ENCODE assay signal across 8 cellular contexts in the genomic region with DNA sequence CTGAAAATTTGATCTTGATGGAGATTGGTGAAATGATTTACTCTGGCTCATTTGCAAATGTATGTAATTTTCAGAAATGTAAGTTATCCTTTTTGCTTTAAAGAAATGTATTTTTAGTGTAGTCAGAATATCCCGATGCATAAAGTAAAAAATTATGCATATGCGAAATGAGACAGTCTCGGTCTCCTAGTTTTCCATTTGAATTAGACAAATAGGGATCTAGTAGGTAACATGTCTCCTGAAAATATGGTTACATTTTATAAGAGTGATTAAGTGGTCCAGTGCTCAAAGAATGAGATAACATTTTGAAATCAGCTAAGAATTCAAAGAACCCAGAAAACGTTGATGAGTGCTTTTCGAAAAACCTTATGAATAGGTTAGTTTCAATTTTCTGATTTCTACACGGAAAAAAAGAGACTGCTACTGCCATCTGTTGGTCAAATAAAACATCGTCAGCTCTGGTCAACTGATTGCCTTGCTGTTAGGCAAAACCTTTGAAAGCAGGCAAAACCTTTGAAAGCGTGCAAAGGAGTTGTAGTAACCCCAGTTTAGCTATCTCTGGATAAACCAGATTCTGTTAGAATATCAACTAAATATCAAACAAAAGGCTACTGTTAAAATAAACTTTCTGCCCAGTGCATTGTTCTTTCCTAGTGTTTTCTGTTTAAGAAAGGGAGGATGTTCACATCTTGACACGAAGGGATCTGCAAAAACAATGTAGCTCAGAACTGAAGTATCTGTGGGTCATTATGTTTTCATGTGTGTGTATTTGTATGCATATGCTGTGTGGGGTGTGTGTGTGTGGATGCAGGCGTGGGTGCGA. TPM values are rescaled to one million over a fixed set of nuclear protein-coding genes. Genes with fewer than 3 reads are reported as not detected.
DNase-seq lines count a peak whose midpoint lies in the region; ATAC-seq and TF ChIP-seq lines count a peak whose summit lies in the region.

No MANE protein-coding gene starts in this region.

- intact Hi-C loops in activated CD4-positive, alpha-beta T cell treated with anti-CD3 and anti-CD28 coated beads for 36 hours (cut with DNase I, micrococcal nuclease) = loop anchor here (1.0 to 10.0 kb wide), 5 partner anchors 198 to 466 kb away; no protein-coding TSS in a partner anchor
- intact Hi-C loops in sciatic nerve (cut with DNase I) = no loop called here

- no peak overlapping the region for H3K27ac Mint-ChIP-seq in activated CD4-positive, alpha-beta T cell treated with anti-CD3 and anti-CD28 coated beads for 36 hours

- H3K79me2 ChIP-seq in parathyroid adenoma = no peaks in the 10 kb centered on the region

- H2AFZ ChIP-seq in parathyroid adenoma = peak overlapping the region; percentile 67

- no peak overlapping the region for H3K9ac ChIP-seq in parathyroid adenoma

- H3K4me3 ChIP-seq in fibroblast of villous mesenchyme (ENCODE audit: low read depth, low read length) (peak overlapping the region; percentile 56), parathyroid adenoma (ENCODE audit: low read depth, low read length) (peak overlapping the region; percentile 66)

- peak; percentile 91 for ATAC-seq in GM18502 (IDR thresholded peaks at IDR 0.05; ENCODE audit: poor library complexity, unreplicated experiment)
- peak; percentile 89 for ATAC-seq in HG02852 (IDR thresholded peaks at IDR 0.05; ENCODE audit: unreplicated experiment)
- ATAC-seq in activated CD4-positive, alpha-beta T cell treated with anti-CD3 and anti-CD28 coated beads for 36 hours = peak; percentile 68
- ATAC-seq in sciatic nerve = no peak

- no peaks in the 10 kb centered on the region for H3K9me3 ChIP-seq in parathyroid adenoma (ENCODE audit: control insufficient read depth, low read length)

- H3K4me3 Mint-ChIP-seq in activated CD4-positive, alpha-beta T cell treated with anti-CD3 and anti-CD28 coated beads for 36 hours = no peak overlapping the region

- peak; percentile 70 for TF ChIP-seq CTCF in fibroblast of villous mesenchyme (IDR thresholded peaks at IDR 0.05; ENCODE audit: insufficient read depth, low read depth, low read length)
- peak; percentile 45 for TF ChIP-seq CTCF in parathyroid adenoma (IDR thresholded peaks at IDR 0.05)

- H3K27me3 Mint-ChIP-seq in activated CD4-positive, alpha-beta T cell treated with anti-CD3 and anti-CD28 coated beads for 36 hours = peaks cover 12% of the 10 kb centered on the region

- no peaks in the 10 kb centered on the region for H3K9me3 Mint-ChIP-seq in activated CD4-positive, alpha-beta T cell treated with anti-CD3 and anti-CD28 coated beads for 36 hours (ENCODE audit: low read depth)

- H3K36me3 Mint-ChIP-seq in activated CD4-positive, alpha-beta T cell treated with anti-CD3 and anti-CD28 coated beads for 36 hours (ENCODE audit: low read depth) = no peaks in the 10 kb centered on the region

- no peaks in the 10 kb centered on the region for H3K36me3 ChIP-seq in parathyroid adenoma (ENCODE audit: control insufficient read depth, insufficient read depth, low read length)

- H3K27me3 ChIP-seq in parathyroid adenoma (ENCODE audit: control insufficient read depth, insufficient read depth, low read length) = no peaks in the 10 kb centered on the region

- DNase-seq in CD1c-positive myeloid dendritic cell (ENCODE audit: extremely low spot score) (peak; percentile 52), NCI-H146 (lab: John Stamatoyannopoulos, UW) (peak; percentile 62), fibroblast of villous mesenchyme (ENCODE audit: low read depth) (peak; percentile 61), sciatic nerve (ENCODE audit: low spot score) (no peak)
- peak; percentile 43 for DNase-seq in activated CD4-positive, alpha-beta T cell treated with anti-CD3 and anti-CD28 coated beads for 36 hours

- H3K4me1 ChIP-seq in parathyroid adenoma = no peaks in the 10 kb centered on the region

- H3K27ac ChIP-seq in parathyroid adenoma = no peak overlapping the region

- peak overlapping the region; percentile 94 for H3K4me2 ChIP-seq in parathyroid adenoma (ENCODE audit: low read length)

- peaks cover 3% of the 10 kb centered on the region for H3K4me1 Mint-ChIP-seq in activated CD4-positive, alpha-beta T cell treated with anti-CD3 and anti-CD28 coated beads for 36 hours

- CTCF ChIA-PET in activated CD4-positive, alpha-beta T cell treated with anti-CD3 and anti-CD28 coated beads for 36 hours (lab: Charles Lee) = interaction anchor here (0.8 to 1.7 kb wide), 9 partner anchors 10 to 466 kb away, joined by 3 to 17 read pairs (median 4); a partner anchor contains a TSS

- POLR2A ChIA-PET in activated CD4-positive, alpha-beta T cell treated with anti-CD3 and anti-CD28 coated beads for 36 hours (lab: Charles Lee) = no interaction called here

RNA-seq across cellular contexts. Expression of a gene that starts 59.3 kb away (rescaled TPM):
- total RNA-seq in activated CD4-positive, alpha-beta T cell treated with anti-CD3 and anti-CD28 coated beads for 36 hours = 10 to 100 TPM; 25.4 to 29.4 TPM
- total RNA-seq in fibroblast of villous mesenchyme (39.0 and 51.4 TPM in 2 replicates), sciatic nerve (39.1 TPM)
